Comparison of ENCODE assay signal across 27 cellular contexts in genomic region chr3:127370906-127371305, GRCh38.
"Had no signal": no experiment of that assay in that cellular context is flagged by ENCODE, and none has a peak within 500 bp of the region (broad histone marks: within the 10 kb centered on the region; RNA-seq: fewer than 3 reads in every experiment).

No MANE protein-coding gene starts in this region.

- H3K36me3 ChIP-seq: adrenal gland, MG63 had no signal

- H3K27ac Mint-ChIP-seq: activated B cell treated with CpG ODN at 0.5 μM for 24 hours; activated CD4-positive, alpha-beta T cell treated with anti-CD3 and anti-CD28 coated beads, Interleukin-2, amount 10 ng/mL, durations not matched to agents 24 days and 14 days; activated CD8-positive, alpha-beta memory T cell treated with anti-CD3 and anti-CD28 coated beads, Interleukin-2, amount 10 ng/mL, durations not matched to agents 7 days and 5 days; activated naive CD8-positive, alpha-beta T cell treated with anti-CD3 and anti-CD28 coated beads, Interleukin-2, amount 10 ng/mL, durations not matched to agents 7 days and 5 days; activated T-cell treated with anti-CD3 and anti-CD28 coated beads, Interleukin-2, amount 50 U/mL, for 24 hours; activated T-helper 1 cell treated with anti-CD3 and anti-CD28 coated beads, Interleukin-12 subunit alpha, Interleukin-12 subunit beta, Interleukin-2, Interleukin-4 antibody, amounts not matched to agents 30 ng/mL and 10 ng/mL and 1 ng/mL, durations not matched to agents 14 hours and 24 hours and 36 hours; IgD-negative memory B cell; T-cell had no signal

- H3K27me3 ChIP-seq: adrenal gland had no signal

- H3K9me3 ChIP-seq: adrenal gland, MG63 had no signal

- H3K4me3 ChIP-seq: adrenal gland, MG63 had no signal

- H3K4me1 ChIP-seq: adrenal gland had no signal

- DNase-seq: activated B cell treated with CpG ODN at 0.5 μM for 24 hours; activated CD4-positive, alpha-beta T cell treated with anti-CD3 and anti-CD28 coated beads for 1 hour; activated CD4-positive, alpha-beta T cell treated with anti-CD3 and anti-CD28 coated beads, Interleukin-2, amount 10 ng/mL, durations not matched to agents 24 days and 14 days; activated CD4-positive, alpha-beta T cell treated with anti-CD3 and anti-CD28 coated beads, Interleukin-2, amount 50 U/mL, for 48 hours; activated CD8-positive, alpha-beta memory T cell treated with anti-CD3 and anti-CD28 coated beads, Interleukin-2, amount 10 ng/mL, durations not matched to agents 7 days and 5 days; activated gamma-delta T cell; activated naive CD4-positive, alpha-beta T cell treated with anti-CD3 and anti-CD28 coated beads, Interleukin-2, amount 50 U/mL, for 16 hours; activated naive CD8-positive, alpha-beta T cell treated with anti-CD3 and anti-CD28 coated beads, Interleukin-2, amount 10 ng/mL, durations not matched to agents 7 days and 5 days; activated T-cell treated with anti-CD3 and anti-CD28 coated beads, Interleukin-2, amount 50 U/mL, for 24 hours; adrenal gland; aorta; central memory CD4-positive, alpha-beta T cell; KG1; MG63; MV-4-11; NCI-H1092 treated with DMSO at 0.1 percent for 48 hours; NCI-H1436 treated with DMSO at 0.1 percent for 48 hours; NCI-H187; NCI-H226; NCI-H526; PC-3; SHP77 treated with DMSO at 0.1 percent for 48 hours; T-cell; T-helper 2 cell; T1000 had no signal

- H3K27ac ChIP-seq: adrenal gland had no signal

- ATAC-seq: activated CD8-positive, alpha-beta memory T cell treated with anti-CD3 and anti-CD28 coated beads, Interleukin-2, amount 10 ng/mL, durations not matched to agents 7 days and 5 days; PC-3; T-cell had no signal

- H3K4me1 Mint-ChIP-seq: activated B cell treated with CpG ODN at 0.5 μM for 24 hours; activated CD4-positive, alpha-beta T cell treated with anti-CD3 and anti-CD28 coated beads, Interleukin-2, amount 10 ng/mL, durations not matched to agents 24 days and 14 days; activated CD8-positive, alpha-beta memory T cell treated with anti-CD3 and anti-CD28 coated beads, Interleukin-2, amount 10 ng/mL, durations not matched to agents 7 days and 5 days; activated naive CD8-positive, alpha-beta T cell treated with anti-CD3 and anti-CD28 coated beads, Interleukin-2, amount 10 ng/mL, durations not matched to agents 7 days and 5 days; IgD-negative memory B cell; T-cell had no signal

- H3K9me3 Mint-ChIP-seq: activated CD4-positive, alpha-beta T cell treated with anti-CD3 and anti-CD28 coated beads, Interleukin-2, amount 10 ng/mL, durations not matched to agents 24 days and 14 days; activated naive CD8-positive, alpha-beta T cell treated with anti-CD3 and anti-CD28 coated beads, Interleukin-2, amount 10 ng/mL, durations not matched to agents 7 days and 5 days; activated T-cell treated with anti-CD3 and anti-CD28 coated beads, Interleukin-2, amount 50 U/mL, for 24 hours; activated T-helper 1 cell treated with anti-CD3 and anti-CD28 coated beads, Interleukin-12 subunit alpha, Interleukin-12 subunit beta, Interleukin-2, Interleukin-4 antibody, amounts not matched to agents 30 ng/mL and 10 ng/mL and 1 ng/mL, durations not matched to agents 14 hours and 24 hours and 36 hours had no signal

- H3K36me3 Mint-ChIP-seq: activated CD8-positive, alpha-beta memory T cell treated with anti-CD3 and anti-CD28 coated beads, Interleukin-2, amount 10 ng/mL, durations not matched to agents 7 days and 5 days; activated naive CD8-positive, alpha-beta T cell treated with anti-CD3 and anti-CD28 coated beads, Interleukin-2, amount 10 ng/mL, durations not matched to agents 7 days and 5 days; IgD-negative memory B cell; T-cell had no signal

- H3K4me3 Mint-ChIP-seq: activated B cell treated with CpG ODN at 0.5 μM for 24 hours; activated CD4-positive, alpha-beta T cell treated with anti-CD3 and anti-CD28 coated beads, Interleukin-2, amount 10 ng/mL, durations not matched to agents 24 days and 14 days; activated CD8-positive, alpha-beta memory T cell treated with anti-CD3 and anti-CD28 coated beads, Interleukin-2, amount 10 ng/mL, durations not matched to agents 7 days and 5 days; activated naive CD8-positive, alpha-beta T cell treated with anti-CD3 and anti-CD28 coated beads, Interleukin-2, amount 10 ng/mL, durations not matched to agents 7 days and 5 days; activated T-cell treated with anti-CD3 and anti-CD28 coated beads, Interleukin-2, amount 50 U/mL, for 24 hours; activated T-helper 1 cell treated with anti-CD3 and anti-CD28 coated beads, Interleukin-12 subunit alpha, Interleukin-12 subunit beta, Interleukin-2, Interleukin-4 antibody, amounts not matched to agents 30 ng/mL and 10 ng/mL and 1 ng/mL, durations not matched to agents 14 hours and 24 hours and 36 hours; IgD-negative memory B cell; T-cell had no signal
